Comparison of ENCODE assay signal across 9 cellular contexts in the genomic region with DNA sequence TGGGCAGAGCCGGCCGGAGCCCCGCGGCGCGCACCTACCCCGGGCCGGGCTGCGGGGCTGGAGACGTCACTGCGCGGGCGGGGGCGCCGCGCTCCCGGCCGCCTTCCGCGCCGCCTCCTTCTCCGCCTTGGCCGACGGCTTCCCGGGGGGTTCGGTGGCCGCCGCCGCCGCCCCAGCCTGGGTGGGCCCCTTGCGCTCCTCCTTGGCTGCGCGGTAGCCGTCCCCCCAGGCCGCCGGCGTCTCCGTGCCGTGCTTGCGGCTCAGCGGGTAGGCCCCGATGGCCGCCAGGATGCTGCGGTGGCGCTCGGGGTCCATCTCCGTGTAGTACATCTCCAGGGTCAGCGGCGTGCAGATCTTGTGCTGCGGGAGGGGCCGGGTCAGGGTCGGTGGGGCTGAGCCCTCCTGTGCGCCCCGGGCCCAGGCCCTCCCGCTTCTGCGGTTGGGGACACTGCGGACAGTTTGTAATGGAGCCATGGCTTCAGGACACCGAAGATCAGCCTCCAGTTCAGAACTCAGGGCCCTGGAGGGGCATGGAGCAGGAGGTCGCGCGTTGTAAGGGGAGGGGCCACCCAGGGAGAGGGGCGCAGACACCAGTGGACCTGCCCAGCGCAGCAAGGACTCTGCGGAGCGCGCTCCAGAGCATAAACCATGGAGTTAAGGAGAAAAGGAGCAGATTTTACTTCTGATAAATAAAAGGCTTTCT. TPM values are rescaled to one million over a fixed set of nuclear protein-coding genes. Genes with fewer than 3 reads are reported as not detected.
DNase-seq lines count a peak whose midpoint lies in the region; ATAC-seq and TF ChIP-seq lines count a peak whose summit lies in the region.
"Had no signal": no experiment of that assay in that cellular context is flagged by ENCODE, and none has a peak within 500 bp of the region (broad histone marks: within the 10 kb centered on the region; RNA-seq: fewer than 3 reads in every experiment).

No MANE protein-coding gene starts in this region.

- H3K27ac Mint-ChIP-seq in natural killer cell treated with Interleukin-12 subunit alpha and Interleukin-12 subunit beta and Interleukin-15 and Interleukin-18, amount 100 ng/mL, for 72 hours: no peak overlapping the region

- no peak for ATAC-seq in natural killer cell treated with Interleukin-12 subunit alpha and Interleukin-12 subunit beta and Interleukin-15 and Interleukin-18, amount 100 ng/mL, for 72 hours
- no peak for ATAC-seq in HG03135 (IDR thresholded peaks at IDR 0.05; ENCODE audit: unreplicated experiment)

- no peaks in the 10 kb centered on the region for H3K9me3 Mint-ChIP-seq in natural killer cell treated with Interleukin-12 subunit alpha and Interleukin-12 subunit beta and Interleukin-15 and Interleukin-18, amount 100 ng/mL, for 72 hours

- peaks cover 6% of the 10 kb centered on the region for H3K4me1 ChIP-seq in HUES64 (ENCODE audit: insufficient read depth, low read length)
- H3K4me1 ChIP-seq in effector memory CD4-positive, alpha-beta T cell (ENCODE audit: control insufficient read depth, insufficient read depth, low read length, poor library complexity, severe bottlenecking): peaks cover 22% of the 10 kb centered on the region

- no peaks in the 10 kb centered on the region for H3K36me3 Mint-ChIP-seq in natural killer cell treated with Interleukin-12 subunit alpha and Interleukin-12 subunit beta and Interleukin-15 and Interleukin-18, amount 100 ng/mL, for 72 hours

- no peak for TF ChIP-seq CTCF in 22Rv1 (IDR thresholded peaks at IDR 0.05)
- TF ChIP-seq CTCF in GM10248 (IDR thresholded peaks at IDR 0.05; ENCODE audit: control extremely low read depth, extremely low read depth, low read depth, missing control alignments): no peak

- CTCF ChIA-PET in GM10248 (lab: Yijun Ruan, JAX): no interaction called here

- no peak overlapping the region; the same call in 1 of the 2 replicates for H3K9ac ChIP-seq in HUES64 (ENCODE audit: low read depth, low read length)

- POLR2A ChIA-PET in GM10248 (lab: Yijun Ruan, JAX): no interaction called here

- no peaks in the 10 kb centered on the region for H3K36me3 ChIP-seq in HUES64 (ENCODE audit: insufficient read depth, low read length)
- H3K36me3 ChIP-seq in effector memory CD4-positive, alpha-beta T cell (ENCODE audit: control insufficient read depth, insufficient read depth, low read length): no peaks in the 10 kb centered on the region

- peak overlapping the region; percentile 58 for H3K4me3 ChIP-seq in HUES64 (ENCODE audit: low read length)
- peak overlapping the region; percentile 48 for H3K4me3 ChIP-seq in effector memory CD4-positive, alpha-beta T cell (ENCODE audit: insufficient read depth, low read depth, low read length, poor library complexity, severe bottlenecking)

- WGBS in HUES64: 8% methylated on average over 66 of the region's 66 CpGs

- H3K27me3 ChIP-seq in HUES64 (ENCODE audit: insufficient read depth, low read length): peaks cover 58% of the 10 kb centered on the region
- H3K27me3 ChIP-seq in effector memory CD4-positive, alpha-beta T cell (replicated peaks; ENCODE audit: control insufficient read depth, insufficient read depth, low read length, poor library complexity, severe bottlenecking): peaks cover 39% of the 10 kb centered on the region

- intact Hi-C loops in head of caudate nucleus (cut with DNase I): no loop called here

- peaks cover 26 to 30% of the 10 kb centered on the region in 2 donors for H3K27me3 Mint-ChIP-seq in natural killer cell treated with Interleukin-12 subunit alpha and Interleukin-12 subunit beta and Interleukin-15 and Interleukin-18, amount 100 ng/mL, for 72 hours

- peaks cover 4 to 8% of the 10 kb centered on the region in 2 donors for H3K4me1 Mint-ChIP-seq in natural killer cell treated with Interleukin-12 subunit alpha and Interleukin-12 subunit beta and Interleukin-15 and Interleukin-18, amount 100 ng/mL, for 72 hours (ENCODE audit: low read depth in 2 of 2)

- H3K27ac ChIP-seq in 22Rv1: peak overlapping the region; percentile 78
- no peak overlapping the region for H3K27ac ChIP-seq in HUES64 (ENCODE audit: low read depth, low read length)
- H3K27ac ChIP-seq in effector memory CD4-positive, alpha-beta T cell (ENCODE audit: insufficient read depth, low read length, poor library complexity, severe bottlenecking): no peak overlapping the region

- no peaks in the 10 kb centered on the region for H3K9me3 ChIP-seq in HUES64 (ENCODE audit: insufficient read depth, low read depth, low read length)
- H3K9me3 ChIP-seq in effector memory CD4-positive, alpha-beta T cell (ENCODE audit: control insufficient read depth, low read length): no peaks in the 10 kb centered on the region

- no peak for DNase-seq in effector memory CD4-positive, alpha-beta T cell
- no peak for DNase-seq in natural killer cell treated with Interleukin-12 subunit alpha and Interleukin-12 subunit beta and Interleukin-15 and Interleukin-18, amount 100 ng/mL, for 72 hours (ENCODE audit: low spot score)
- DNase-seq in GM10248 (ENCODE audit: extremely low spot score): no peak
- no peak for DNase-seq in SIG-M5 treated with dmso at 0.1 percent for 504 hours (lab: John Stamatoyannopoulos, UW; ENCODE audit: unreplicated experiment)
- no peak for DNase-seq in head of caudate nucleus
- DNase-seq: NCI-H2171 had no signal

- peak overlapping the region; percentile 20 for H3K4me3 Mint-ChIP-seq in natural killer cell treated with Interleukin-12 subunit alpha and Interleukin-12 subunit beta and Interleukin-15 and Interleukin-18, amount 100 ng/mL, for 72 hours

RNA-seq across cellular contexts. Expression of gene CALY, which starts 10.8 kb away (rescaled TPM):
- polyA plus RNA-seq in HUES64 (2013, experiment 1 of 2): 0.65 TPM
- polyA plus RNA-seq in HUES64 (2013, experiment 2 of 2): 0.70 TPM
- not detected for total RNA-seq in natural killer cell treated with Interleukin-12 subunit alpha and Interleukin-12 subunit beta and Interleukin-15 and Interleukin-18, amount 100 ng/mL, for 72 hours

RNA-seq across cellular contexts. Expression of gene ZNF511, which starts 17.2 kb away (rescaled TPM):
- polyA plus RNA-seq in HUES64 (2013, experiment 1 of 2): 45.1 TPM
- polyA plus RNA-seq in HUES64 (2013, experiment 2 of 2): 35.7 TPM
- total RNA-seq in natural killer cell treated with Interleukin-12 subunit alpha and Interleukin-12 subunit beta and Interleukin-15 and Interleukin-18, amount 100 ng/mL, for 72 hours: 10 to 100 TPM; 38.1 to 73.2 TPM

RNA-seq across cellular contexts. Expression of gene TUBGCP2, which starts 17.2 kb away (rescaled TPM):
- polyA plus RNA-seq in HUES64 (2013, experiment 1 of 2): 40.0 TPM
- 39.0 TPM for polyA plus RNA-seq in HUES64 (2013, experiment 2 of 2)
- 10 to 100 TPM; 53.3 to 58.2 TPM for total RNA-seq in natural killer cell treated with Interleukin-12 subunit alpha and Interleukin-12 subunit beta and Interleukin-15 and Interleukin-18, amount 100 ng/mL, for 72 hours

RNA-seq across cellular contexts. Expression of gene PRAP1, which starts 21.3 kb away (rescaled TPM):
- 0.30 TPM for polyA plus RNA-seq in HUES64 (2013, experiment 1 of 2)
- not detected for polyA plus RNA-seq in HUES64 (2013, experiment 2 of 2)
- not detected for total RNA-seq in natural killer cell treated with Interleukin-12 subunit alpha and Interleukin-12 subunit beta and Interleukin-15 and Interleukin-18, amount 100 ng/mL, for 72 hours

RNA-seq across cellular contexts. Expression of gene FUOM, which starts 31.9 kb away (rescaled TPM):
- 18.3 TPM for polyA plus RNA-seq in HUES64 (2013, experiment 1 of 2)
- 21.7 TPM for polyA plus RNA-seq in HUES64 (2013, experiment 2 of 2)
- 10 to 100 TPM; 11.5 to 11.8 TPM for total RNA-seq in natural killer cell treated with Interleukin-12 subunit alpha and Interleukin-12 subunit beta and Interleukin-15 and Interleukin-18, amount 100 ng/mL, for 72 hours
